29 cellular contexts compared by ENCODE assay signal in the genomic region with DNA sequence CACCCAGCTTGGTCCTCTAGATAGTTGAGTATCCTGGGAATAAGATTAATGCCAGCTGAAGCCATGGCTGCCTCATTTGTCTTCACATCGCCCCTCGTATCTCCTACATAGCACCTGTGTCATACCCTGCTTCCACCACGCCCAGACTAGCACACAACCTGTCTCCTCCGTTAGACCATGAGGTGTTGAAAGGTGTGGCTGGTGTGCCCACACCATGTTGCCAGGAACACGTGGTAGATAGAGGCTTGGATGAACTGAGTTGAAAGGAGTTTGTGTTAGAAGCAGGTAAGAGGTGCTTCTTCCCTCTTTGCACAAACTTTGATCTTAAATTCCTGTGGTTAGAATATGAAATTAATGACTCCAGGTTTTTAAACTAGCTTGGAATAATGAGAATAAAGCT. TPM values are rescaled to one million over a fixed set of nuclear protein-coding genes. Genes with fewer than 3 reads are reported as not detected.
DNase-seq lines count a peak whose midpoint lies in the region; ATAC-seq and TF ChIP-seq lines count a peak whose summit lies in the region.
"Had no signal": no experiment of that assay in that cellular context is flagged by ENCODE, and none has a peak within 500 bp of the region (broad histone marks: within the 10 kb centered on the region; RNA-seq: fewer than 3 reads in every experiment).

No MANE protein-coding gene starts in this region.

- POLR2A ChIA-PET in OCI-LY7 (lab: Charles Lee) (interaction anchor here (0.8 to 9.5 kb wide), 4 partner anchors 13 to 90 kb away, joined by 3 to 82 read pairs (median 4); partner anchors contain the start of gene RGCC), PC-3 (lab: Charles Lee; ENCODE audit: unreplicated experiment) (no interaction called here)

- H3K36me3 ChIP-seq in OCI-LY7 (ENCODE audit: insufficient read depth, low read length) (no peaks in the 10 kb centered on the region), aorta (ENCODE audit: control insufficient read depth in 1 of 2, insufficient read depth in 2 of 2, low read length in 1 of 2) (no peaks in the 10 kb centered on the region), PC-3 (ENCODE audit: low read depth, low read length) (no peaks in the 10 kb centered on the region)
- H3K36me3 ChIP-seq: cardiac muscle cell, MG63, pancreas, SJSA1 had no signal

- H3F3A ChIP-seq in PC-3 (ENCODE audit: low read length, unreplicated experiment) = no peaks in the 10 kb centered on the region

- no peaks in the 10 kb centered on the region for H4K20me1 ChIP-seq in OCI-LY7 (ENCODE audit: insufficient read depth, low read length)
- no peaks in the 10 kb centered on the region for H4K20me1 ChIP-seq in PC-3 (ENCODE audit: low read length)

- H3K9me3 ChIP-seq in OCI-LY7 (ENCODE audit: low read length) (no peaks in the 10 kb centered on the region), aorta (ENCODE audit: control insufficient read depth, low read length) (no peaks in the 10 kb centered on the region), PC-3 (ENCODE audit: low read length) (no peaks in the 10 kb centered on the region)
- H3K9me3 ChIP-seq: MG63, pancreas, SJSA1 had no signal

- H3K4me1 ChIP-seq in OCI-LY7 (ENCODE audit: insufficient read depth, low read length, poor library complexity, severe bottlenecking) (peaks cover 100% of the 10 kb centered on the region), aorta (ENCODE audit: control insufficient read depth in 1 of 2, insufficient read depth in 2 of 2, low read length in 2 of 2) (peaks cover 0 to 6% of the 10 kb centered on the region in 2 donors), PC-3 (ENCODE audit: insufficient read depth, low read length) (peaks cover 8% of the 10 kb centered on the region; the same call in 1 of the 2 replicates)
- H3K4me1 ChIP-seq: pancreas had no signal

- H3K4me1 Mint-ChIP-seq in activated naive CD4-positive, alpha-beta T cell treated with anti-CD3 and anti-CD28 coated beads, Interleukin-2, amount 50 U/mL, for 24 hours = peaks cover 97% of the 10 kb centered on the region
- peaks cover 90% of the 10 kb centered on the region for H3K4me1 Mint-ChIP-seq in activated naive CD4-positive, alpha-beta T cell treated with anti-CD3 and anti-CD28 coated beads, Interleukin-2, amount 10 ng/mL, durations not matched to agents 7 days and 5 days
- peaks cover 95% of the 10 kb centered on the region for H3K4me1 Mint-ChIP-seq in activated naive CD8-positive, alpha-beta T cell treated with anti-CD3 and anti-CD28 coated beads, Interleukin-2, amount 50 U/mL, for 24 hours

- no peaks in the 10 kb centered on the region for H3K79me2 ChIP-seq in OCI-LY7 (ENCODE audit: insufficient read depth, low read depth, low read length)
- H3K79me2 ChIP-seq in PC-3 (ENCODE audit: low read length) = no peaks in the 10 kb centered on the region

- WGBS in aorta, 2 donors = 95% methylated on average over 5 of the region's 5 CpGs

- H3K4me3 ChIP-seq in OCI-LY7 (ENCODE audit: low read depth, low read length, poor library complexity, severe bottlenecking) (no peak overlapping the region), aorta (ENCODE audit: low read length in 2 of 2) (no peak overlapping the region), PC-3 (ENCODE audit: low read length) (no peak overlapping the region)
- H3K4me3 ChIP-seq: cardiac muscle cell, MG63, pancreas, SJSA1 had no signal

- no TSS peak for BruUV-seq in OCI-LY7 (replicated peaks; lab: Mats Ljungman, UMichigan)
- BruUV-seq in PC-3 (replicated peaks; lab: Mats Ljungman, UMichigan) = no TSS peak

- no peaks in the 10 kb centered on the region for H3K27me3 Mint-ChIP-seq in activated naive CD4-positive, alpha-beta T cell treated with anti-CD3 and anti-CD28 coated beads, Interleukin-2, amount 50 U/mL, for 24 hours
- H3K27me3 Mint-ChIP-seq in activated naive CD4-positive, alpha-beta T cell treated with anti-CD3 and anti-CD28 coated beads, Interleukin-2, amount 10 ng/mL, durations not matched to agents 7 days and 5 days = no peaks in the 10 kb centered on the region
- H3K27me3 Mint-ChIP-seq in activated naive CD8-positive, alpha-beta T cell treated with anti-CD3 and anti-CD28 coated beads, Interleukin-2, amount 50 U/mL, for 24 hours = no peaks in the 10 kb centered on the region

- H3K9ac ChIP-seq in PC-3 (ENCODE audit: low read length) = no peak overlapping the region

- H3K36me3 Mint-ChIP-seq in activated naive CD4-positive, alpha-beta T cell treated with anti-CD3 and anti-CD28 coated beads, Interleukin-2, amount 50 U/mL, for 24 hours = peaks cover 4% of the 10 kb centered on the region
- H3K36me3 Mint-ChIP-seq in activated naive CD4-positive, alpha-beta T cell treated with anti-CD3 and anti-CD28 coated beads, Interleukin-2, amount 10 ng/mL, durations not matched to agents 7 days and 5 days = peaks cover 6% of the 10 kb centered on the region
- H3K36me3 Mint-ChIP-seq in activated naive CD8-positive, alpha-beta T cell treated with anti-CD3 and anti-CD28 coated beads, Interleukin-2, amount 50 U/mL, for 24 hours (ENCODE audit: low read depth) = no peaks in the 10 kb centered on the region
- H3K36me3 Mint-ChIP-seq: natural killer cell treated with Interleukin-12 subunit alpha and Interleukin-12 subunit beta and Interleukin-15 and Interleukin-18, amount 100 ng/mL, for 72 hours; type B pancreatic cell had no signal

- CTCF ChIA-PET in activated naive CD4-positive, alpha-beta T cell treated with anti-CD3 and anti-CD28 coated beads, Interleukin-2, amount 10 ng/mL, durations not matched to agents 7 days and 5 days (lab: Charles Lee) = interaction anchor here (1.4 to 7.9 kb wide), 3 partner anchors 28 to 156 kb away, joined by 3 to 40 read pairs (median 3); partner anchors contain the start of gene RGCC
- CTCF ChIA-PET in OCI-LY7 (lab: Charles Lee; ENCODE audit: unreplicated experiment) = no interaction called here
- CTCF ChIA-PET in PC-3 (lab: Charles Lee) = interaction anchor here (0.5 kb wide), 1 partner anchor 118 kb away, joined by 3 read pairs; no protein-coding TSS in a partner anchor

- intact Hi-C loops in OCI-LY7 (cut with micrococcal nuclease; ENCODE audit: unreplicated experiment) = no loop called here
- intact Hi-C loops in aorta (cut with DNase I) = loop anchor here in 1 of 2 donors (10.0 kb wide), 1 partner anchor 147 kb away; no protein-coding TSS in a partner anchor
- intact Hi-C loops in PC-3 (cut with micrococcal nuclease) = no loop called here

- peak overlapping the region; percentile 35 for H3K4me3 Mint-ChIP-seq in activated naive CD4-positive, alpha-beta T cell treated with anti-CD3 and anti-CD28 coated beads, Interleukin-2, amount 50 U/mL, for 24 hours
- no peak overlapping the region for H3K4me3 Mint-ChIP-seq in activated naive CD4-positive, alpha-beta T cell treated with anti-CD3 and anti-CD28 coated beads, Interleukin-2, amount 10 ng/mL, durations not matched to agents 7 days and 5 days
- peak overlapping the region; percentile 21 for H3K4me3 Mint-ChIP-seq in activated naive CD8-positive, alpha-beta T cell treated with anti-CD3 and anti-CD28 coated beads, Interleukin-2, amount 50 U/mL, for 24 hours
- H3K4me3 Mint-ChIP-seq: natural killer cell treated with Interleukin-12 subunit alpha and Interleukin-12 subunit beta and Interleukin-15 and Interleukin-18, amount 100 ng/mL, for 72 hours; type B pancreatic cell had no signal

- H2AFZ ChIP-seq in OCI-LY7 (ENCODE audit: low read length) (no peak overlapping the region), PC-3 (ENCODE audit: low read length) (no peak overlapping the region)

- no peaks in the 10 kb centered on the region for H3K9me3 Mint-ChIP-seq in activated naive CD4-positive, alpha-beta T cell treated with anti-CD3 and anti-CD28 coated beads, Interleukin-2, amount 50 U/mL, for 24 hours
- H3K9me3 Mint-ChIP-seq in activated naive CD4-positive, alpha-beta T cell treated with anti-CD3 and anti-CD28 coated beads, Interleukin-2, amount 10 ng/mL, durations not matched to agents 7 days and 5 days = no peaks in the 10 kb centered on the region
- no peaks in the 10 kb centered on the region for H3K9me3 Mint-ChIP-seq in activated naive CD8-positive, alpha-beta T cell treated with anti-CD3 and anti-CD28 coated beads, Interleukin-2, amount 50 U/mL, for 24 hours
- H3K9me3 Mint-ChIP-seq: natural killer cell treated with Interleukin-12 subunit alpha and Interleukin-12 subunit beta and Interleukin-15 and Interleukin-18, amount 100 ng/mL, for 72 hours; type B pancreatic cell had no signal

- peak overlapping the region; percentile 1; the same call in 1 of the 2 replicates for H3K4me2 ChIP-seq in OCI-LY7 (ENCODE audit: low read length)
- H3K4me2 ChIP-seq in PC-3 (ENCODE audit: low read length) = no peak overlapping the region

- H3K27ac ChIP-seq in OCI-LY7 (ENCODE audit: low read depth, low read length, poor library complexity, severe bottlenecking) (no peak overlapping the region), aorta (ENCODE audit: low read depth in 1 of 2, low read length in 2 of 2) (peak overlapping the region; percentile 15 to 60), PC-3 (ENCODE audit: low read length) (no peak overlapping the region)
- H3K27ac ChIP-seq: cardiac muscle cell, pancreas, SJSA1 had no signal

- no peaks in the 10 kb centered on the region for H3K27me3 ChIP-seq in aorta (ENCODE audit: control insufficient read depth in 1 of 2, insufficient read depth in 2 of 2, low read length in 1 of 2)
- no peaks in the 10 kb centered on the region for H3K27me3 ChIP-seq in PC-3 (ENCODE audit: low read length)
- H3K27me3 ChIP-seq: cardiac muscle cell, MG63, pancreas, SJSA1 had no signal

- DNase-seq in activated naive CD4-positive, alpha-beta T cell treated with anti-CD3 and anti-CD28 coated beads, Interleukin-2, amount 10 ng/mL, durations not matched to agents 7 days and 5 days = no peak
- DNase-seq in OCI-LY7 (ENCODE audit: low spot score) (no peak), aorta (no peak), PC-3 (no peak)
- no peak for DNase-seq in activated naive CD8-positive, alpha-beta T cell treated with anti-CD3 and anti-CD28 coated beads, Interleukin-2, amount 50 U/mL, for 24 hours
- DNase-seq: activated CD8-positive, alpha-beta memory T cell treated with anti-CD3 and anti-CD28 coated beads, Interleukin-2, amount 50 U/mL, for 48 hours; activated gamma-delta T cell treated with Interleukin-2 at 50 U/mL for 16 hours; anterior cingulate cortex; C1 segment of cervical spinal cord; cortex of kidney; DND-41; KBM-7; kidney; MG63; NCI-H1417; NCI-H2081; NCI-H2227 treated with DMSO at 0.1 percent for 48 hours; NCI-H526 treated with DMSO at 0.1 percent for 48 hours; pancreas; retina; small intestine; stimulated activated CD8-positive, alpha-beta memory T cell treated with anti-CD3 and anti-CD28 coated beads, Interleukin-4, amount 100 ng/mL, for 48 hours had no signal

- H3K9me2 ChIP-seq in OCI-LY7 (ENCODE audit: insufficient read depth, low read length) (no peaks in the 10 kb centered on the region), PC-3 (replicated peaks; ENCODE audit: low read length) (no peaks in the 10 kb centered on the region)

- H3K27ac Mint-ChIP-seq in activated naive CD4-positive, alpha-beta T cell treated with anti-CD3 and anti-CD28 coated beads, Interleukin-2, amount 50 U/mL, for 24 hours = peak overlapping the region; percentile 74
- H3K27ac Mint-ChIP-seq in activated naive CD4-positive, alpha-beta T cell treated with anti-CD3 and anti-CD28 coated beads, Interleukin-2, amount 10 ng/mL, durations not matched to agents 7 days and 5 days = no peak overlapping the region
- H3K27ac Mint-ChIP-seq in activated naive CD8-positive, alpha-beta T cell treated with anti-CD3 and anti-CD28 coated beads, Interleukin-2, amount 50 U/mL, for 24 hours = peak overlapping the region; percentile 92
- H3K27ac Mint-ChIP-seq: type B pancreatic cell had no signal

- no peak for TF ChIP-seq CTCF in OCI-LY7 (conservative IDR thresholded peaks at IDR 0.05; ENCODE audit: low read length)
- no peak for TF ChIP-seq CTCF in PC-3 (conservative IDR thresholded peaks at IDR 0.05; ENCODE audit: low read depth, low read length)

- no peak for ATAC-seq in activated naive CD8-positive, alpha-beta T cell treated with anti-CD3 and anti-CD28 coated beads, Interleukin-2, amount 50 U/mL, for 24 hours
- ATAC-seq in aorta (ENCODE audit: low FRiP score) = no peak
- no peak for ATAC-seq in PC-3
- ATAC-seq in GM18517 (IDR thresholded peaks at IDR 0.05; ENCODE audit: unreplicated experiment) = no peak
- ATAC-seq: HCT116; natural killer cell treated with Interleukin-12 subunit alpha and Interleukin-12 subunit beta and Interleukin-15 and Interleukin-18, amount 100 ng/mL, for 72 hours; pancreas had no signal

RNA-seq across cellular contexts. Expression of gene RGCC, which starts 40.1 kb away (rescaled TPM):
- total RNA-seq in OCI-LY7 (2014; rRNA removed; shearing (Covaris generic)) = 219 and 274 TPM in 2 replicates
- 89.5 and 101 TPM in 2 replicates for total RNA-seq in OCI-LY7 (2022)
- 10 to 100 TPM; 19.3 to 66.2 TPM for total RNA-seq in aorta
- 10 to 100 TPM; 10.3 to 26.0 TPM for polyA plus RNA-seq in aorta
- total RNA-seq in PC-3 (2014; rRNA removed) = 2.4 and 2.6 TPM in 2 replicates
- total RNA-seq: cardiac muscle cell had no signal
- polyA plus RNA-seq: cardiac muscle cell had no signal

Comparison
In these comparisons a context has a peak if more than half of its experiments do, and no peak if none do; other contexts are left out.
1. H3K27ac ChIP-seq: peak in aorta (2 of 2); none in OCI-LY7 (single experiment) and PC-3 (single experiment).